15 cellular contexts compared by ENCODE assay signal in the genomic region with DNA sequence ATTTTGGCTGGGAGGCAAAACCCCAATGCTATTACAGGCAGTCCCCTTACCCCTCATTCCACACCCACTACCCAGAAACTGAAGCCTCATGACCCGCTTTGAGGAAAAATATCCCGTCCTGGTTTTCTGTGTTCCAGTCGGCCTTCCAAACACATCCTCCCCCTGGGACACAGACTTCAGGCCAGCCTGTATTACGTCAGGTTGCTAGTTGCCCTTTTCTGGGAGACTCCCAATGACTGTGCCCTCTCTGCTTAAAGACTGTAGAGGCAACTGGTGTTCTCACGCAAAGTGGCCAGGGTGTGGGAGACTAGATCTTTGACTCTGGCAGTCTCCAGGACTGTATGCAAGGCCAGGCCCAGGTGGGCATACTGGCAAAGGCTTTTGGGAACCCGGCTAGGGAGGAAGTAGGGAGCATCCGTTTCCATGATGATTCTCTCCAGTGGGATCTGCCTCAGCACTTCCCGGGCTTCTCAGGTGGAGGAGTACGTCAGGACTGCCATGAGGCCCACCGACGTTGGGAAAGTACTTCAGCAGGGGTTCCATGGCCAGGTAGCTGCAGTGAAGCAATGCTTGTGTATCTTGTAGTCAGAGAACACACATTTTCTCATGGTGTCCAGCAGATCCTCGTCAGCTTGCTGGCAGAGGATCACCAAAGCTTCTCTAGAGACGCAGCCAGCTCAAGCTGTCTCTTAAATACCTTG. TPM values are rescaled to one million over a fixed set of nuclear protein-coding genes. Genes with fewer than 3 reads are reported as not detected.
DNase-seq lines count a peak whose midpoint lies in the region; ATAC-seq, FAIRE-seq and TF ChIP-seq lines count a peak whose summit lies in the region.
"Had no signal": no experiment of that assay in that cellular context is flagged by ENCODE, and none has a peak within 500 bp of the region (broad histone marks: within the 10 kb centered on the region; RNA-seq: fewer than 3 reads in every experiment).

No MANE protein-coding gene starts in this region.

- H3K4me3 ChIP-seq in HepG2 (replicated peaks in 1 of 3; ENCODE audit: insufficient read depth in 1 of 3, low read depth in 2 of 3, low read length in 3 of 3): no peak overlapping the region
- no peak overlapping the region for H3K4me3 ChIP-seq in right lobe of liver
- H3K4me3 ChIP-seq in coronary artery: no peak overlapping the region
- no peak overlapping the region for H3K4me3 ChIP-seq in mesodermal cell (ENCODE audit: extremely low read depth, insufficient read depth, low read length, poor library complexity, severe bottlenecking)
- no peak overlapping the region for H3K4me3 ChIP-seq in aorta (ENCODE audit: low read length in 2 of 2)

- H3K9me3 ChIP-seq in HepG2 (ENCODE audit: low read length) (no peaks in the 10 kb centered on the region), right lobe of liver (no peaks in the 10 kb centered on the region), mesodermal cell (ENCODE audit: control insufficient read depth, low read length) (no peaks in the 10 kb centered on the region), aorta (ENCODE audit: control insufficient read depth, low read length) (no peaks in the 10 kb centered on the region)

- in situ Hi-C loops in HepG2 (cut with HindIII; ENCODE audit: extremely low pct_ligation_motif_present, low pct_unique_long_range_greater_than_20kb): no loop called here

- H3K4me1 ChIP-seq in HepG2 (ENCODE audit: insufficient read depth, low read length) (no peaks in the 10 kb centered on the region), right lobe of liver (no peaks in the 10 kb centered on the region), mesodermal cell (ENCODE audit: control insufficient read depth, insufficient read depth, low read length, poor library complexity, severe bottlenecking) (peaks cover 35% of the 10 kb centered on the region), aorta (ENCODE audit: control insufficient read depth in 1 of 2, insufficient read depth in 2 of 2, low read length in 2 of 2) (no peaks in the 10 kb centered on the region)

- TF ChIP-seq EP300 in HepG2 (IDR thresholded peaks at IDR 0.05; ENCODE audit: low read depth in 2 of 2, low read length in 2 of 2) (no peak), HepG2 (CRISPR knock-in tag; IDR thresholded peaks at IDR 0.05; ENCODE audit: borderline replicate concordance) (no peak)

- no peak overlapping the region for H2AFZ ChIP-seq in HepG2 (ENCODE audit: low read length)

- H3K27ac ChIP-seq in HepG2 (ENCODE audit: extremely low read length, insufficient read depth, low read length): no peak overlapping the region
- no peak overlapping the region for H3K27ac ChIP-seq in right lobe of liver
- H3K27ac ChIP-seq in coronary artery: peak overlapping the region; percentile 64 to 83
- peak overlapping the region; percentile 93 for H3K27ac ChIP-seq in mesodermal cell (ENCODE audit: low read depth, low read length, severe bottlenecking)
- no peak overlapping the region for H3K27ac ChIP-seq in aorta (ENCODE audit: low read depth in 1 of 2, low read length in 2 of 2)

- H3K36me3 ChIP-seq in HepG2 (replicated peaks in 1 of 2; ENCODE audit: control insufficient read depth in 1 of 2, insufficient read depth in 2 of 2, low read length in 2 of 2) (peaks cover 67 to 98% of the 10 kb centered on the region in 2 experiments), right lobe of liver (peaks cover 0 to 23% (median 10%) of the 10 kb centered on the region in 4 donors), mesodermal cell (ENCODE audit: control insufficient read depth, insufficient read depth, low read length) (peaks cover 72% of the 10 kb centered on the region), aorta (ENCODE audit: control insufficient read depth in 1 of 2, insufficient read depth in 2 of 2, low read length in 1 of 2) (peaks cover 0 to 4% of the 10 kb centered on the region in 2 donors)

- POLR2A ChIA-PET in HepG2 (lab: Yijun Ruan, JAX): no interaction called here

- no peak overlapping the region for H3K9ac ChIP-seq in HepG2 (ENCODE audit: insufficient read depth, low read depth, low read length)

- TF ChIP-seq POLR2A in HepG2 (IDR thresholded peaks at IDR 0.05; ENCODE audit: insufficient read depth in 1 of 2, low read depth in 2 of 2, low read length in 2 of 2): no peak
- TF ChIP-seq POLR2A in right lobe of liver (IDR thresholded peaks at IDR 0.05): no peak

- CTCF ChIA-PET in HepG2 (lab: Yijun Ruan, JAX; ENCODE audit: low intra/inter-chr PET ratio, low total read pairs): no interaction called here

- intact Hi-C loops in HepG2 (cut with micrococcal nuclease; ENCODE audit: unreplicated experiment) (no loop called here), right lobe of liver (cut with DNase I) (no loop called here), aorta (cut with DNase I) (loop anchor here in 1 of 2 donors (5.0 to 10.0 kb wide), 2 partner anchors 75 to 392 kb away; no protein-coding TSS in a partner anchor)

- FAIRE-seq in HepG2 (lab: Jason Lieb, UNC) (no peak), HTR-8/SVneo (lab: Jason Lieb, UNC) (no peak)

- H3K4me2 ChIP-seq in HepG2 (ENCODE audit: low read depth, low read length): no peak overlapping the region

- no peaks in the 10 kb centered on the region for H3K79me2 ChIP-seq in HepG2 (ENCODE audit: insufficient read depth, low read length)

- 97% methylated on average over 12 of the region's 13 CpGs for WGBS in HepG2 (ENCODE audit: low lambda C conversion rate)
- 93% methylated on average over 5 of the region's 13 CpGs for WGBS in right lobe of liver (ENCODE audit: insufficient coverage, low coverage, low lambda C conversion rate, missing lambda C conversion rate)
- 96 to 98% methylated on average over 11 to 13 of the region's 13 CpGs for WGBS in mesodermal cell (ENCODE audit: insufficient coverage in 2 of 2), 2 experiments
- WGBS in aorta, 2 donors: 58 to 69% methylated on average over 13 of the region's 13 CpGs

- peaks cover 33% of the 10 kb centered on the region; the same call in 1 of the 2 replicates for H4K20me1 ChIP-seq in HepG2 (ENCODE audit: insufficient read depth, low read length)

- no TSS peak for BruUV-seq in HepG2 (replicated peaks; lab: Mats Ljungman, UMichigan)

- DNase-seq in HepG2 (ENCODE audit: low spot score) (no peak), right lobe of liver (no peak), coronary artery (ENCODE audit: low spot score) (no peak), aorta (no peak), HTR-8/SVneo (ENCODE audit: insufficient read length, low spot score) (no peak), occipital lobe (lab: John Stamatoyannopoulos, UW) (no peak)
- DNase-seq: ACHN, AML-193, COR-L47, HCEC 1CT, NCI-H187, NCI-H345, NCI-H69, OCI-M1 had no signal

- TF ChIP-seq CTCF in HepG2 (CRISPR knock-in tag; IDR thresholded peaks at IDR 0.05) (no peak), right lobe of liver (IDR thresholded peaks at IDR 0.05) (no peak), coronary artery (IDR thresholded peaks at IDR 0.05) (no peak)

- no peak for TF ChIP-seq RAD21 in HepG2 (CRISPR knock-in tag; IDR thresholded peaks at IDR 0.05)

- H3K27me3 ChIP-seq in HepG2 (ENCODE audit: control insufficient read depth in 1 of 2, insufficient read depth in 2 of 2, low read length in 2 of 2) (no peaks in the 10 kb centered on the region), right lobe of liver (no peaks in the 10 kb centered on the region), aorta (ENCODE audit: control insufficient read depth in 1 of 2, insufficient read depth in 2 of 2, low read length in 1 of 2) (no peaks in the 10 kb centered on the region)

- ATAC-seq in HepG2: no peak
- no peak for ATAC-seq in right lobe of liver
- ATAC-seq in aorta (ENCODE audit: low FRiP score): peak; percentile 67

RNA-seq across cellular contexts. Expression of gene DYNLT1, which starts 34.9 kb away (rescaled TPM):
- 108 and 144 TPM in 2 replicates for total RNA-seq in HepG2 (2016; rRNA removed; fragmentation: Illumina TruSeq; extraction: Trizol)
- total RNA-seq in HepG2 (2016; cell fraction: cytosol; rRNA removed; fragmentation: Illumina TruSeq; extraction: Trizol; ENCODE audit: low read depth): 61.3 and 63.2 TPM in 2 replicates
- total RNA-seq in HepG2 (2016; cell fraction: insoluble cytoplasmic fraction; rRNA removed; fragmentation: Illumina TruSeq; extraction: Trizol): 106 and 153 TPM in 2 replicates
- total RNA-seq in HepG2 (2016; cell fraction: membrane; rRNA removed; fragmentation: Illumina TruSeq; extraction: Trizol): 66.8 and 68.4 TPM in 2 replicates
- 46.1 and 46.5 TPM in 2 replicates for total RNA-seq in HepG2 (2016; cell fraction: nucleus; rRNA removed; fragmentation: Illumina TruSeq; extraction: Trizol)
- polyA plus RNA-seq in HepG2 (2011; rRNA removed): 152 and 171 TPM in 2 replicates
- 96.9 and 144 TPM in 2 replicates for polyA plus RNA-seq in HepG2 (2011; cell fraction: cytosol; rRNA removed)
- polyA plus RNA-seq in HepG2 (2011; cell fraction: nucleus; rRNA removed): 55.7 and 80.2 TPM in 2 replicates
- polyA plus RNA-seq in HepG2 (2012): 121 and 122 TPM in 2 replicates
- polyA plus RNA-seq in HepG2 (2016; cell fraction: cytosol; fragmentation: Illumina TruSeq; extraction: Trizol; ENCODE audit: low read depth): 51.0 and 56.6 TPM in 2 replicates
- polyA plus RNA-seq in HepG2 (2016; cell fraction: insoluble cytoplasmic fraction; fragmentation: Illumina TruSeq; extraction: Trizol; ENCODE audit: low read depth): 155 and 168 TPM in 2 replicates
- polyA plus RNA-seq in HepG2 (2016; cell fraction: membrane; fragmentation: Illumina TruSeq; extraction: Trizol; ENCODE audit: low read depth): 61.5 and 63.6 TPM in 2 replicates
- 102 and 103 TPM in 2 replicates for polyA plus RNA-seq in HepG2 (2016; cell fraction: nucleus; fragmentation: Illumina TruSeq; extraction: Trizol; ENCODE audit: insufficient read depth, low read depth)
- polyA minus RNA-seq in HepG2 (2011; rRNA and poly(A)+ RNA removed; ENCODE audit: low replicate concordance): 81.1 TPM in 2 replicates
- polyA minus RNA-seq in HepG2 (2011; cell fraction: cytosol; rRNA and poly(A)+ RNA removed): 19.5 and 25.9 TPM in 2 replicates
- 19.4 and 32.6 TPM in 2 replicates for polyA minus RNA-seq in HepG2 (2011; cell fraction: nucleus; rRNA and poly(A)+ RNA removed)
- 10 to 100 TPM; 31.5 to 69.5 (median 40.0) TPM for total RNA-seq in right lobe of liver
- 238 TPM for polyA plus RNA-seq in mesodermal cell (2013, experiment 1 of 2)
- 257 TPM for polyA plus RNA-seq in mesodermal cell (2013, experiment 2 of 2)
- 10 to 100 TPM; 78.6 to 87.6 TPM for total RNA-seq in aorta
- polyA plus RNA-seq in aorta: 100 to 1,000 TPM in 1 of 2 donors, 10 to 100 TPM in 1; 92.9 to 211 TPM
- 75.6 TPM for total RNA-seq in occipital lobe

RNA-seq across cellular contexts. Expression of gene SYTL3, which starts 40.2 kb away (rescaled TPM):
- total RNA-seq in HepG2 (2016; rRNA removed; fragmentation: Illumina TruSeq; extraction: Trizol): 0.11 and 0.17 TPM in 2 replicates
- 0.20 and 0.26 TPM in 2 replicates for total RNA-seq in HepG2 (2016; cell fraction: cytosol; rRNA removed; fragmentation: Illumina TruSeq; extraction: Trizol; ENCODE audit: low read depth)
- 0.19 and 0.25 TPM in 2 replicates for total RNA-seq in HepG2 (2016; cell fraction: insoluble cytoplasmic fraction; rRNA removed; fragmentation: Illumina TruSeq; extraction: Trizol)
- 0.14 and 0.15 TPM in 2 replicates for total RNA-seq in HepG2 (2016; cell fraction: membrane; rRNA removed; fragmentation: Illumina TruSeq; extraction: Trizol)
- 0.37 and 0.50 TPM in 2 replicates for total RNA-seq in HepG2 (2016; cell fraction: nucleus; rRNA removed; fragmentation: Illumina TruSeq; extraction: Trizol)
- 0.21 and 0.28 TPM in 2 replicates for polyA plus RNA-seq in HepG2 (2011; rRNA removed)
- 0.12 and 0.15 TPM in 2 replicates for polyA plus RNA-seq in HepG2 (2011; cell fraction: cytosol; rRNA removed)
- polyA plus RNA-seq in HepG2 (2011; cell fraction: nucleus; rRNA removed): 0.59 and 0.64 TPM in 2 replicates
- 0.21 and 0.44 TPM in 2 replicates for polyA plus RNA-seq in HepG2 (2012)
- 0.16 and 0.17 TPM in 2 replicates for polyA plus RNA-seq in HepG2 (2016; cell fraction: cytosol; fragmentation: Illumina TruSeq; extraction: Trizol; ENCODE audit: low read depth)
- polyA plus RNA-seq in HepG2 (2016; cell fraction: insoluble cytoplasmic fraction; fragmentation: Illumina TruSeq; extraction: Trizol; ENCODE audit: low read depth): 0.10 and 0.34 TPM in 2 replicates
- 0.07 and 0.15 TPM in 2 replicates for polyA plus RNA-seq in HepG2 (2016; cell fraction: membrane; fragmentation: Illumina TruSeq; extraction: Trizol; ENCODE audit: low read depth)
- 0.22 and 0.72 TPM in 2 replicates for polyA plus RNA-seq in HepG2 (2016; cell fraction: nucleus; fragmentation: Illumina TruSeq; extraction: Trizol; ENCODE audit: insufficient read depth, low read depth)
- polyA minus RNA-seq in HepG2 (2011; rRNA and poly(A)+ RNA removed; ENCODE audit: low replicate concordance): 0.28 TPM in 1 of 2 replicates, not detected in the other
- not detected in 2 replicates for polyA minus RNA-seq in HepG2 (2011; cell fraction: cytosol; rRNA and poly(A)+ RNA removed)
- 0.64 and 0.87 TPM in 2 replicates for polyA minus RNA-seq in HepG2 (2011; cell fraction: nucleus; rRNA and poly(A)+ RNA removed)
- total RNA-seq in right lobe of liver: 1 to 10 TPM in 4 of 6 experiments, under 1 TPM in 2; 0.66 to 1.7 (median 1.0) TPM
- 1.5 TPM for polyA plus RNA-seq in mesodermal cell (2013, experiment 1 of 2)
- 1.0 TPM for polyA plus RNA-seq in mesodermal cell (2013, experiment 2 of 2)
- 1 to 10 TPM; 3.9 to 4.7 TPM for total RNA-seq in aorta
- polyA plus RNA-seq in aorta: 1 to 10 TPM in 1 of 2 donors, under 1 TPM in 1; 0.64 to 1.0 TPM
- 2.0 TPM for total RNA-seq in occipital lobe

RNA-seq across cellular contexts. Expression of gene TMEM181, which starts 49.7 kb away (rescaled TPM):
- total RNA-seq in HepG2 (2016; rRNA removed; fragmentation: Illumina TruSeq; extraction: Trizol) (42.1 and 59.1 TPM in 2 replicates), right lobe of liver (10 to 100 TPM; 11.3 to 14.0 (median 12.5) TPM), aorta (10 to 100 TPM; 23.7 to 25.9 TPM), occipital lobe (80.3 TPM)
- total RNA-seq in HepG2 (2016; cell fraction: cytosol; rRNA removed; fragmentation: Illumina TruSeq; extraction: Trizol; ENCODE audit: low read depth): 32.4 and 35.6 TPM in 2 replicates
- 41.0 and 60.9 TPM in 2 replicates for total RNA-seq in HepG2 (2016; cell fraction: insoluble cytoplasmic fraction; rRNA removed; fragmentation: Illumina TruSeq; extraction: Trizol)
- 29.2 and 32.9 TPM in 2 replicates for total RNA-seq in HepG2 (2016; cell fraction: membrane; rRNA removed; fragmentation: Illumina TruSeq; extraction: Trizol)
- 66.4 and 75.5 TPM in 2 replicates for total RNA-seq in HepG2 (2016; cell fraction: nucleus; rRNA removed; fragmentation: Illumina TruSeq; extraction: Trizol)
- polyA plus RNA-seq in HepG2 (2011; rRNA removed) (105 and 108 TPM in 2 replicates), aorta (10 to 100 TPM in 1 of 2 donors, 1 to 10 TPM in 1; 7.4 to 12.2 TPM)
- 53.2 and 89.4 TPM in 2 replicates for polyA plus RNA-seq in HepG2 (2011; cell fraction: cytosol; rRNA removed)
- 65.7 and 85.9 TPM in 2 replicates for polyA plus RNA-seq in HepG2 (2011; cell fraction: nucleus; rRNA removed)
- 99.1 and 106 TPM in 2 replicates for polyA plus RNA-seq in HepG2 (2012)
- 2.2 and 2.6 TPM in 2 replicates for polyA plus RNA-seq in HepG2 (2016; cell fraction: cytosol; fragmentation: Illumina TruSeq; extraction: Trizol; ENCODE audit: low read depth)
- 31.8 and 32.9 TPM in 2 replicates for polyA plus RNA-seq in HepG2 (2016; cell fraction: insoluble cytoplasmic fraction; fragmentation: Illumina TruSeq; extraction: Trizol; ENCODE audit: low read depth)
- 8.5 and 9.3 TPM in 2 replicates for polyA plus RNA-seq in HepG2 (2016; cell fraction: membrane; fragmentation: Illumina TruSeq; extraction: Trizol; ENCODE audit: low read depth)
- 140 and 144 TPM in 2 replicates for polyA plus RNA-seq in HepG2 (2016; cell fraction: nucleus; fragmentation: Illumina TruSeq; extraction: Trizol; ENCODE audit: insufficient read depth, low read depth)
- 13.5 and 115 TPM in 2 replicates for polyA minus RNA-seq in HepG2 (2011; rRNA and poly(A)+ RNA removed; ENCODE audit: low replicate concordance)
- 82.7 and 108 TPM in 2 replicates for polyA minus RNA-seq in HepG2 (2011; cell fraction: cytosol; rRNA and poly(A)+ RNA removed)
- 78.4 and 93.9 TPM in 2 replicates for polyA minus RNA-seq in HepG2 (2011; cell fraction: nucleus; rRNA and poly(A)+ RNA removed)
- 23.3 TPM for polyA plus RNA-seq in mesodermal cell (2013, experiment 1 of 2)
- 23.1 TPM for polyA plus RNA-seq in mesodermal cell (2013, experiment 2 of 2)

Comparison
In these comparisons a context has a peak if more than half of its experiments do, and no peak if none do; other contexts are left out.
1. H3K27ac ChIP-seq: peak in coronary artery (2 of 2) and mesodermal cell (single experiment); none in HepG2 (single experiment), right lobe of liver (0 of 3) and aorta (0 of 2).